In the genomic region with DNA sequence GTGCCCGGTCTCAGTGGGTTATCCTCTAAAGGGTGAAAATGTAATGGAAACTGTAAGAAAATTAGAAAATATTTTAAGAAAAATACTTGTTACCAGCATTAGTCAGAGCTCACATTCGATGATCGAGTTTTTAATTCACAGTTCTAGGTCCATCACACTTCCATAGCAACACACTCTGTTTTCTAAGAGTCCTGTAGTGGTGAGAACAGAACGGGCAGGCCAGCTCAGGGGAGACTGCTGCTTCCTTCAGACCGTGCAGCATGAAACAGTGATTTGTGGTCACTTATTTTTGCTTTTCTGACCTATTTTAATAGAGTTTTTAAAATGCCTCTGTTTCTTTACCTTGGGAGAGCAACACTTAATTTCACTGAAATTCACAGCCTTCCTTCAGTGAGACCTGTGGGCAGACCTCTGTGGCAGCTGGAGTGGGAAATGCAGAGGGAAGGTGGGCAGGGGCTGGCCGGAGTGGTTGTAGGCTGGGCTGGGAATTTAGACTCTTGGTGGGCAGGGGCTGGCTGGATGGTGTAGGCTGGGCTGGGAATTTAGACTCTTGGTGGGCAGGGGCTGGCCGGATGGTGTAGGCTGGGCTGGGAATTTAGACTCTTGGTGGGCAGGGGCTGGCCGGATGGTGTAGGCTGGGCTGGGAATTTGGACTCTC, we compare ENCODE assay signal across 13 cellular contexts. TPM values are rescaled to one million over a fixed set of nuclear protein-coding genes. Genes with fewer than 3 reads are reported as not detected.
A peak's percentile ranks its signal among the peaks of the same experiment; 100 is the strongest.
DNase-seq lines count a peak whose midpoint lies in the region; ATAC-seq and TF ChIP-seq lines count a peak whose summit lies in the region.
"Had no signal": no experiment of that assay in that cellular context is flagged by ENCODE, and none has a peak within 500 bp of the region (broad histone marks: within the 10 kb centered on the region; RNA-seq: fewer than 3 reads in every experiment).

No MANE protein-coding gene starts in this region.

- intact Hi-C loops in Calu3 (cut with micrococcal nuclease; ENCODE audit: unreplicated experiment): loop anchor here (5.0 kb wide), 2 partner anchors 39 to 511 kb away; no protein-coding TSS in a partner anchor

- H3K36me3 Mint-ChIP-seq in Calu3 (ENCODE audit: insufficient read depth, unreplicated experiment): peaks cover 65% of the 10 kb centered on the region
- H3K36me3 Mint-ChIP-seq in T-cell: peaks cover 27% of the 10 kb centered on the region

- CTCF ChIA-PET in Calu3 (lab: Charles Lee): interaction anchor here (1.0 to 2.4 kb wide), 2 partner anchors 9 to 21 kb away, joined by 3 to 12 read pairs; no protein-coding TSS in a partner anchor
- CTCF ChIA-PET in T-cell (lab: Charles Lee): interaction anchor here in 1 of 2 donors (0.7 kb wide), 1 partner anchor 16 kb away, joined by 3 read pairs; no protein-coding TSS in a partner anchor

- H3K27ac Mint-ChIP-seq in Calu3 (ENCODE audit: unreplicated experiment) (peak overlapping the region; percentile 32), T-cell (peak overlapping the region; percentile 49 to 99)

- no TSS peak for BruUV-seq in Calu3 (replicated peaks; lab: Mats Ljungman, UMichigan)

- no peak for TF ChIP-seq CTCF in Calu3 (IDR thresholded peaks at IDR 0.05; ENCODE audit: unreplicated experiment)
- no peak for TF ChIP-seq CTCF in fibroblast of lung (conservative IDR thresholded peaks at IDR 0.05 in 1 of 2, IDR thresholded peaks at IDR 0.05 in 1 of 2; ENCODE audit: low read depth in 1 of 2, low read length in 2 of 2)

- H3K27me3 Mint-ChIP-seq in Calu3 (ENCODE audit: unreplicated experiment) (no peaks in the 10 kb centered on the region), T-cell (no peaks in the 10 kb centered on the region)
- H3K27me3 Mint-ChIP-seq: activated B cell treated with CpG ODN at 0.5 μM for 24 hours; stimulated activated naive CD8-positive, alpha-beta T cell treated with anti-CD3 and anti-CD28 coated beads, Interleukin-15, amount 100 ng/mL, for 72 hours had no signal

- DNase-seq in Calu3 (no peak), T-cell (no peak), fibroblast of lung (ENCODE audit: low read depth in 2 of 2) (peak in 1 of 2 donors; percentile 18), renal cortical epithelial cell (ENCODE audit: low read depth) (peak; percentile 56)
- DNase-seq in activated CD8-positive, alpha-beta memory T cell treated with anti-CD3 and anti-CD28 coated beads for 24 hours: no peak
- no peak for DNase-seq in activated CD4-positive, alpha-beta T cell treated with anti-CD3 and anti-CD28 coated beads for 48 hours
- no peak for DNase-seq in stimulated activated naive CD4-positive, alpha-beta T cell (lab: John Stamatoyannopoulos, UW)
- DNase-seq: activated B cell treated with CpG ODN at 0.5 μM for 24 hours; stimulated activated naive CD8-positive, alpha-beta T cell treated with anti-CD3 and anti-CD28 coated beads, Interleukin-15, amount 100 ng/mL, for 72 hours had no signal

- H3K4me1 ChIP-seq in fibroblast of lung (ENCODE audit: control insufficient read depth, extremely low read depth, insufficient read depth, low read length): peaks cover 17% of the 10 kb centered on the region

- peak overlapping the region; percentile 93 for H3K27ac ChIP-seq in fibroblast of lung (ENCODE audit: insufficient read depth, low read length)
- H3K27ac ChIP-seq: neutrophil had no signal

- H3K4me2 ChIP-seq in fibroblast of lung (ENCODE audit: extremely low read depth, insufficient read depth, low read length): no peak overlapping the region

- H3K9me3 ChIP-seq in fibroblast of lung (ENCODE audit: control insufficient read depth, insufficient read depth, low read depth, low read length): no peaks in the 10 kb centered on the region
- H3K9me3 ChIP-seq: HAP-1, neutrophil had no signal

- peaks cover 90% of the 10 kb centered on the region for H3K79me2 ChIP-seq in fibroblast of lung (ENCODE audit: control insufficient read depth, insufficient read depth, low read length)

- no peak overlapping the region for H3K4me3 ChIP-seq in fibroblast of lung (replicated peaks in 1 of 4; ENCODE audit: control extremely low read depth in 1 of 4, insufficient read depth in 1 of 4, low read depth in 3 of 4, low read length in 4 of 4)
- H3K4me3 ChIP-seq: HAP-1 had no signal

- no peak overlapping the region for H3K9ac ChIP-seq in fibroblast of lung (ENCODE audit: insufficient read depth, low read length)

- H3K4me1 Mint-ChIP-seq in Calu3 (ENCODE audit: low read depth, unreplicated experiment) (peaks cover 61% of the 10 kb centered on the region), T-cell (peaks cover 59 to 83% (median 66%) of the 10 kb centered on the region in 3 donors)

- H2AFZ ChIP-seq in fibroblast of lung (ENCODE audit: low read length): no peak overlapping the region

- H3K9me3 Mint-ChIP-seq in Calu3 (ENCODE audit: low read depth, unreplicated experiment) (no peaks in the 10 kb centered on the region), T-cell (no peaks in the 10 kb centered on the region)
- H3K9me3 Mint-ChIP-seq: activated B cell treated with CpG ODN at 0.5 μM for 24 hours; stimulated activated naive CD8-positive, alpha-beta T cell treated with anti-CD3 and anti-CD28 coated beads, Interleukin-15, amount 100 ng/mL, for 72 hours had no signal

- H3K36me3 ChIP-seq in fibroblast of lung (ENCODE audit: control insufficient read depth, insufficient read depth, low read length): peaks cover 8% of the 10 kb centered on the region
- H3K36me3 ChIP-seq: neutrophil had no signal

- no peaks in the 10 kb centered on the region for H3K27me3 ChIP-seq in fibroblast of lung (ENCODE audit: control insufficient read depth, insufficient read depth, low read length)

- H4K20me1 ChIP-seq in fibroblast of lung (ENCODE audit: control insufficient read depth, extremely low read depth, insufficient read depth, low read length): no peaks in the 10 kb centered on the region

- POLR2A ChIA-PET in T-cell (lab: Charles Lee): no interaction called here

- no peak overlapping the region for H3K4me3 Mint-ChIP-seq in Calu3 (ENCODE audit: low read depth, unreplicated experiment)
- no peak overlapping the region for H3K4me3 Mint-ChIP-seq in T-cell
- H3K4me3 Mint-ChIP-seq: activated B cell treated with CpG ODN at 0.5 μM for 24 hours, CD14-positive monocyte had no signal

- ATAC-seq in T-cell (replicated peaks in 1 of 4) (no peak), HG03045 (IDR thresholded peaks at IDR 0.05; ENCODE audit: unreplicated experiment) (no peak)
- ATAC-seq: stimulated activated naive CD8-positive, alpha-beta T cell treated with anti-CD3 and anti-CD28 coated beads, Interleukin-15, amount 100 ng/mL, for 72 hours had no signal

RNA-seq across cellular contexts. Expression of a gene that starts 1.5 kb away (rescaled TPM):
- total RNA-seq in Calu3 (2022) (218 and 252 TPM in 2 replicates), T-cell (100 to 1,000 TPM in 3 of 5 donors, 10 to 100 TPM in 2; 90.8 to 299 (median 279) TPM), fibroblast of lung (92.7 and 185 TPM in 2 replicates), renal cortical epithelial cell (164 and 234 TPM in 2 replicates)
- polyA plus RNA-seq in fibroblast of lung: 157 and 220 TPM in 2 replicates
- 88.9 and 139 TPM in 2 replicates for polyA plus RNA-seq in fibroblast of lung (2012)
- 247 and 378 TPM in 2 replicates for polyA minus RNA-seq in fibroblast of lung (ENCODE audit: low replicate concordance)

RNA-seq across cellular contexts. Expression of a gene that starts 42.6 kb away (rescaled TPM):
- total RNA-seq in Calu3 (2022) (145 and 167 TPM in 2 replicates), T-cell (10 to 100 TPM; 52.2 to 76.4 (median 54.7) TPM), fibroblast of lung (21.6 and 23.1 TPM in 2 replicates), renal cortical epithelial cell (30.7 and 36.5 TPM in 2 replicates)
- 13.4 and 15.9 TPM in 2 replicates for polyA plus RNA-seq in fibroblast of lung
- 18.0 and 26.5 TPM in 2 replicates for polyA plus RNA-seq in fibroblast of lung (2012)
- polyA minus RNA-seq in fibroblast of lung (ENCODE audit: low replicate concordance): 1.3 and 6.9 TPM in 2 replicates
